ENCODE assay signal across 1 cellular context in the genomic region with DNA sequence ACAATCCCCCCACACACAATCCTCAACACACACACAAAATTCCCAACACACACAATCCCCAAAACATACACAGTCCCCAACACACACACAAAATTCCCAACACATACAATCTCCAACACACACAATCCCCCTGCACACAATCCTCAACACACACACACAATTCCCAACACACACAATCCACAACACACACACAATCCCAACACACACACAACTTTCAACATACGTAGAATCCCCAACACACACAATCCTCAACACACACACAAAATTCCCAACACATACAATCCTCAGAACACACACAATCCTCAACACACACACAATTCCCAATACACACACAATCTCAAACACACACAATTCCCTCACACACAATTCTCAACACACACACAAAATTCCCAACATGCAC.
TF ChIP-seq lines count a peak whose summit lies in the region.

No MANE protein-coding gene starts in this region.

TF ChIP-seq in GM12891, 5 proteins besides CTCF, POLR2A, EP300 and RAD21 (continued from another document):
- TF ChIP-seq PAX5 (IDR thresholded peaks at IDR 0.05; ENCODE audit: insufficient read depth, low read length, severe bottlenecking) (no peak), TAF1 (IDR thresholded peaks at IDR 0.05; ENCODE audit: low read depth, low read length) (no peak)
